Comparison of ENCODE assay signal across 8 cellular contexts in the genomic region with DNA sequence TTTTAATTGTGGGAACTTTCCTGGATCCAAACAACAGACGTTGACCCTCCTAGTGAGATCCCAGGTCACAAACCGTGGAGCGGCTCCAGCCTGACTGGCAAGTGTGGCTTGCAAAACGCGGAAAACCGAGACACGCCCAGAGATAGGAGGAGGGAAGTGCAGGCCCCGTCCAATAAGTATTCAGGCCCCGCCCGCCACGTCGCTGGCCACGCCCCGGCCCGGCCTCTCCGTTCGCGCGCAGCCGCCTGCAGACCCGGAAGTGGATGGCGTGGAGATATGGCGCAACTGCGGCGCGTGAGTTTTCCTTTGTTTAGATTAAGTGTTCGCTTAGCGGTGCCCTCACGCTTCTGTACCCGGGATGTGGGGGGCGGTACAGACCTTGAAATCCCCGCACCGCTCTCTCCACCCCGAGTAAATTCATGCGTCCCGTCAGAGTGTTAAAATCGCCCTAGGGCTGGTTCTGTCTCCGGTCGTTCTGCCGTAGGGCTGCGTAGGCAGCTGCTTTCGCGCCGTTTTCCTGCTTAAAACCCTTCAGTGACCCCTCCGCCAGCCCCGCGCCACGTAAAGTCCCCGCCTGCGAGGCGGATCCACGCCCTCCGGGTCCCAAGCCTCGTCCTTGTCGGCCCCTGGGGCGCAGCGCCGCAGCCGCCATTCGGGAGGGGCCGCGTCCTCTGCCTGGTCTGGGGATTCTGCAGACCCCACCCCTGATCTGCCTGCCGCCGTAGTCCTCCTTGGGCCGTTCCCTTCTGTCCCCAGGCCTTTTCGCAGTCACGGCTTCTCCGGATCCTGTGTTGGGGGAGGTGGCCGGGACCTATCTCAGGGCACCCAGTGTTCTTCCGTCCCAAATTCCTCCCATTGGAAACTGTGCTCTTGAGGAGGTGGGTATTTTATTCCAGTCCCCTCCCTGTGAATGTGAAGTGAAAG. TPM values are rescaled to one million over a fixed set of nuclear protein-coding genes. Genes with fewer than 3 reads are reported as not detected.
DNase-seq lines count a peak whose midpoint lies in the region; ATAC-seq lines count a peak whose summit lies in the region.

ZNF766 (plus strand) TSS at position 250 of the 924 bp plus-strand sequence; CDS start at position 277, 27 bp downstream.

- H3K27ac Mint-ChIP-seq in activated CD8-positive, alpha-beta memory T cell treated with anti-CD3 and anti-CD28 coated beads, Interleukin-2, amount 10 ng/mL, durations not matched to agents 7 days and 5 days = peak within 1 kb of the TSS; percentile 96

- H3K36me3 Mint-ChIP-seq in activated CD8-positive, alpha-beta memory T cell treated with anti-CD3 and anti-CD28 coated beads, Interleukin-2, amount 10 ng/mL, durations not matched to agents 7 days and 5 days = peaks cover 41% of the 10 kb centered on the region

- H4K5ac ChIP-seq in mesendoderm (ENCODE audit: low read length) = peak within 1 kb of the TSS; percentile 87

- peaks cover 28% of the 10 kb centered on the region for H3K9me3 Mint-ChIP-seq in activated CD8-positive, alpha-beta memory T cell treated with anti-CD3 and anti-CD28 coated beads, Interleukin-2, amount 10 ng/mL, durations not matched to agents 7 days and 5 days (ENCODE audit: low read depth)

- no peaks in the 10 kb centered on the region for H3K27me3 ChIP-seq in NT2/D1 (ENCODE audit: insufficient read depth, insufficient read length)
- no peaks in the 10 kb centered on the region for H3K27me3 ChIP-seq in endocrine pancreas (ENCODE audit: control insufficient read depth, insufficient read depth, low read length)
- no peaks in the 10 kb centered on the region for H3K27me3 ChIP-seq in mesendoderm (ENCODE audit: insufficient read depth, low read length, poor library complexity)

- H3K27ac ChIP-seq in mesendoderm (ENCODE audit: low read depth, low read length) = peak within 1 kb of the TSS; percentile 69

- H3K36me3 ChIP-seq in NT2/D1 (ENCODE audit: insufficient read depth, insufficient read length, low read length) = peaks cover 30% of the 10 kb centered on the region
- no peaks in the 10 kb centered on the region for H3K36me3 ChIP-seq in endocrine pancreas (ENCODE audit: control insufficient read depth, insufficient read depth, low read length)
- peaks cover 1% of the 10 kb centered on the region for H3K36me3 ChIP-seq in mesendoderm (ENCODE audit: control insufficient read depth, insufficient read depth, low read length)

- H3K27me3 Mint-ChIP-seq in activated CD8-positive, alpha-beta memory T cell treated with anti-CD3 and anti-CD28 coated beads, Interleukin-2, amount 10 ng/mL, durations not matched to agents 7 days and 5 days = no peaks in the 10 kb centered on the region

- H3K4me1 Mint-ChIP-seq in activated CD8-positive, alpha-beta memory T cell treated with anti-CD3 and anti-CD28 coated beads, Interleukin-2, amount 10 ng/mL, durations not matched to agents 7 days and 5 days = peaks cover 25% of the 10 kb centered on the region

- peak within 1 kb of the TSS; percentile 85 for H3K18ac ChIP-seq in mesendoderm (ENCODE audit: low read length)

- H3K4me3 Mint-ChIP-seq in activated CD8-positive, alpha-beta memory T cell treated with anti-CD3 and anti-CD28 coated beads, Interleukin-2, amount 10 ng/mL, durations not matched to agents 7 days and 5 days = peak within 1 kb of the TSS; percentile 100

- H3K79me1 ChIP-seq in mesendoderm (ENCODE audit: low read length) = peaks cover 23% of the 10 kb centered on the region

- H2BK15ac ChIP-seq in mesendoderm (replicated peaks; ENCODE audit: low read depth) = no peak within 1 kb of the TSS

- H3K9ac ChIP-seq in NT2/D1 (ENCODE audit: insufficient read length, low read depth) (peak within 1 kb of the TSS; percentile 89), endocrine pancreas (ENCODE audit: control insufficient read depth, insufficient read depth, low read length) (peak within 1 kb of the TSS; percentile 99), mesendoderm (ENCODE audit: low read length) (peak within 1 kb of the TSS; percentile 100)

- H2AK5ac ChIP-seq in mesendoderm (ENCODE audit: low read length) = peak within 1 kb of the TSS; percentile 78

- peak within 1 kb of the TSS; percentile 100 for H3K56ac ChIP-seq in mesendoderm (ENCODE audit: low read length)

- H3K23ac ChIP-seq in mesendoderm (ENCODE audit: low read length) = peak within 1 kb of the TSS; percentile 99

- H2BK5ac ChIP-seq in mesendoderm (ENCODE audit: low read length) = peak within 1 kb of the TSS; percentile 0

- CTCF ChIA-PET in activated CD8-positive, alpha-beta memory T cell treated with anti-CD3 and anti-CD28 coated beads, Interleukin-2, amount 10 ng/mL, durations not matched to agents 7 days and 5 days (lab: Charles Lee) = no interaction called here

- DNase-seq in COLO668 (lab: John Stamatoyannopoulos, UW; ENCODE audit: unreplicated experiment) (peak; percentile 95), HUDEP-2 (lab: John Stamatoyannopoulos, UW; ENCODE audit: unreplicated experiment in 76 of 76) (peak; percentile 52 to 98 (median 96)), NT2/D1 (ENCODE audit: low read depth, low spot score) (peak; percentile 76), mesendoderm (peak; percentile 98)
- peak; percentile 98 for DNase-seq in activated CD8-positive, alpha-beta memory T cell treated with anti-CD3 and anti-CD28 coated beads, Interleukin-2, amount 10 ng/mL, durations not matched to agents 7 days and 5 days
- peak; percentile 94 for DNase-seq in stimulated activated CD8-positive, alpha-beta memory T cell treated with anti-CD3 and anti-CD28 coated beads, Interleukin-15, amount 100 ng/mL, for 1 hour (ENCODE audit: low read depth)

- peak within 1 kb of the TSS; percentile 92 for H3K4ac ChIP-seq in mesendoderm (ENCODE audit: low read depth, low read length)

- H3K9me3 ChIP-seq in NT2/D1 (ENCODE audit: insufficient read depth, low read length) (peaks cover 18% of the 10 kb centered on the region), endocrine pancreas (ENCODE audit: control insufficient read depth, low read length) (no peaks in the 10 kb centered on the region)

- peaks cover 39% of the 10 kb centered on the region for H3K79me2 ChIP-seq in mesendoderm (ENCODE audit: control insufficient read depth, insufficient read depth, low read length)

- H3K4me1 ChIP-seq in NT2/D1 (ENCODE audit: insufficient read depth, insufficient read length) (no peaks in the 10 kb centered on the region), endocrine pancreas (ENCODE audit: control insufficient read depth, insufficient read depth, low read length) (peaks cover 4% of the 10 kb centered on the region), mesendoderm (ENCODE audit: control insufficient read depth, low read depth, low read length) (no peaks in the 10 kb centered on the region)

- H3K4me2 ChIP-seq in mesendoderm (ENCODE audit: low read length) = peak within 1 kb of the TSS; percentile 79

- peak within 1 kb of the TSS; percentile 87 for H4K8ac ChIP-seq in mesendoderm (ENCODE audit: low read depth, low read length)

- peak; percentile 98 for ATAC-seq in GM21381 (IDR thresholded peaks at IDR 0.05; ENCODE audit: unreplicated experiment)
- peak; percentile 98 for ATAC-seq in activated CD8-positive, alpha-beta memory T cell treated with anti-CD3 and anti-CD28 coated beads, Interleukin-2, amount 10 ng/mL, durations not matched to agents 7 days and 5 days

- peak within 1 kb of the TSS; percentile 46 for H2BK120ac ChIP-seq in mesendoderm (ENCODE audit: low read depth, low read length)

- H3K4me3 ChIP-seq in NT2/D1 (ENCODE audit: insufficient read length, low read depth) (peak within 1 kb of the TSS; percentile 87), endocrine pancreas (ENCODE audit: control insufficient read depth, insufficient read depth, low read length) (peak within 1 kb of the TSS; percentile 84), mesendoderm (ENCODE audit: low read length) (peak within 1 kb of the TSS; percentile 94)

- no CpG with 5 or more reads among the region's 70 CpGs for WGBS in mesendoderm (ENCODE audit: extremely low coverage, insufficient coverage, low lambda C conversion rate)

RNA-seq across cellular contexts. Expression of gene ZNF766, which starts in this region (rescaled TPM):
- 10 to 100 TPM; 20.6 to 25.8 TPM for total RNA-seq in activated CD8-positive, alpha-beta memory T cell treated with anti-CD3 and anti-CD28 coated beads, Interleukin-2, amount 10 ng/mL, durations not matched to agents 7 days and 5 days
- 25.4 TPM for polyA plus RNA-seq in mesendoderm (2013, experiment 1 of 2)
- polyA plus RNA-seq in mesendoderm (2013, experiment 2 of 2) = 23.1 TPM

Comparison
In these comparisons a context has a peak if more than half of its experiments do, and no peak if none do; other contexts are left out.
1. Peak in every context shown above with its lines: DNase-seq, ATAC-seq, H3K4me3 ChIP-seq and H3K27ac ChIP-seq.